In genomic region chr10:109427421-109427820, GRCh38 we compare ENCODE assay signal across 18 cellular contexts.
A peak's percentile ranks its signal among the peaks of the same experiment; 100 is the strongest.
DNase-seq lines count a peak whose midpoint lies in the region; ATAC-seq and TF ChIP-seq lines count a peak whose summit lies in the region.
"Had no signal": no experiment of that assay in that cellular context is flagged by ENCODE, and none has a peak within 500 bp of the region (broad histone marks: within the 10 kb centered on the region; RNA-seq: fewer than 3 reads in every experiment).

No MANE protein-coding gene starts in this region.

- intact Hi-C loops in left ventricle myocardium superior (cut with micrococcal nuclease) = no loop called here

- no peaks in the 10 kb centered on the region for H3K36me3 Mint-ChIP-seq in nephron (ENCODE audit: low read depth)
- H3K36me3 Mint-ChIP-seq: CD4-positive, CD25-positive, alpha-beta regulatory T cell; naive thymus-derived CD8-positive, alpha-beta T cell; T-cell had no signal

- POLR2A ChIA-PET in BJ (lab: Charles Lee) = no interaction called here

- no peak overlapping the region for H3K27ac Mint-ChIP-seq in nephron
- H3K27ac Mint-ChIP-seq: CD4-positive, CD25-positive, alpha-beta regulatory T cell; naive thymus-derived CD8-positive, alpha-beta T cell; T-cell had no signal

- H3K4me1 Mint-ChIP-seq in nephron = peaks cover 8% of the 10 kb centered on the region
- H3K4me1 Mint-ChIP-seq: CD4-positive, CD25-positive, alpha-beta regulatory T cell; naive thymus-derived CD8-positive, alpha-beta T cell; T-cell had no signal

- no peaks in the 10 kb centered on the region for H3K36me3 ChIP-seq in BJ (ENCODE audit: control insufficient read depth, insufficient read depth, low read length)
- H3K36me3 ChIP-seq: sigmoid colon had no signal

- no peaks in the 10 kb centered on the region for H3K9me3 Mint-ChIP-seq in nephron
- H3K9me3 Mint-ChIP-seq: activated T-cell treated with anti-CD3 and anti-CD28 coated beads, Interleukin-2, amount 50 U/mL, for 4 hours; naive thymus-derived CD8-positive, alpha-beta T cell; T-cell had no signal

- TF ChIP-seq CTCF in BJ (IDR thresholded peaks at IDR 0.05; ENCODE audit: insufficient read depth, low read depth, low read length) = peak; percentile 40
- 0 out of 2 replicates have a peak, but pooled peaks have one; percentile 6 for TF ChIP-seq CTCF in LNCaP clone FGC (IDR thresholded peaks at IDR 0.05; ENCODE audit: control insufficient read depth, extremely low read depth, insufficient read depth)
- TF ChIP-seq CTCF in nephron (IDR thresholded peaks at IDR 0.05; ENCODE audit: unreplicated experiment in 3 of 3) = peak in 2 of 3 experiments; percentile 22 to 34

- DNase-seq in BJ (ENCODE audit: low read depth) (no peak), LNCaP clone FGC (ENCODE audit: low read depth) (no peak), dedifferentiated amniotic fluid mesenchymal stem cell (ENCODE audit: extremely low spot score) (peak; percentile 38), left ventricle myocardium superior (no peak), NCI-H128 (lab: John Stamatoyannopoulos, UW; ENCODE audit: unreplicated experiment) (no peak)
- DNase-seq: activated CD4-positive, alpha-beta T cell treated with anti-CD3 and anti-CD28 coated beads for 4 hours; activated T-cell treated with anti-CD3 and anti-CD28 coated beads, Interleukin-2, amount 50 U/mL, for 4 hours; amygdala; CD4-positive, CD25-positive, alpha-beta regulatory T cell; effector CD4-positive, alpha-beta T cell; naive thymus-derived CD8-positive, alpha-beta T cell; NCI-H345; sigmoid colon; stimulated activated naive CD4-positive, alpha-beta T cell treated with Interleukin-2 at 50 U/mL for 16 hours; T-cell had no signal

- H3K4me3 ChIP-seq in BJ (ENCODE audit: low read depth, low read length) (no peak overlapping the region), LNCaP clone FGC (ENCODE audit: low read depth, low read length) (no peak overlapping the region)
- H3K4me3 ChIP-seq: sigmoid colon had no signal

- no peak overlapping the region for H3K4me3 Mint-ChIP-seq in nephron
- H3K4me3 Mint-ChIP-seq: activated T-cell treated with anti-CD3 and anti-CD28 coated beads, Interleukin-2, amount 50 U/mL, for 4 hours; CD4-positive, CD25-positive, alpha-beta regulatory T cell; naive thymus-derived CD8-positive, alpha-beta T cell; T-cell had no signal

- no peak for ATAC-seq in GM18861 (IDR thresholded peaks at IDR 0.05; ENCODE audit: unreplicated experiment)
- ATAC-seq in left ventricle myocardium superior = no peak
- ATAC-seq in HG03280 (IDR thresholded peaks at IDR 0.05; ENCODE audit: unreplicated experiment) = no peak
- ATAC-seq: activated T-cell treated with anti-CD3 and anti-CD28 coated beads, Interleukin-2, amount 50 U/mL, for 4 hours; naive thymus-derived CD8-positive, alpha-beta T cell; T-cell had no signal

- H3K27me3 Mint-ChIP-seq in nephron (ENCODE audit: low read depth) = no peaks in the 10 kb centered on the region
- H3K27me3 Mint-ChIP-seq: CD4-positive, CD25-positive, alpha-beta regulatory T cell; naive thymus-derived CD8-positive, alpha-beta T cell; T-cell had no signal

- CTCF ChIA-PET in BJ (lab: Yijun Ruan, JAX) = interaction anchor here (0.8 kb wide), 1 partner anchor 15 kb away, joined by 4 read pairs; no protein-coding TSS in a partner anchor

- H3K27me3 ChIP-seq in BJ (ENCODE audit: control insufficient read depth, insufficient read depth, low read length) = no peaks in the 10 kb centered on the region
- H3K27me3 ChIP-seq: sigmoid colon had no signal
